In the genomic region with DNA sequence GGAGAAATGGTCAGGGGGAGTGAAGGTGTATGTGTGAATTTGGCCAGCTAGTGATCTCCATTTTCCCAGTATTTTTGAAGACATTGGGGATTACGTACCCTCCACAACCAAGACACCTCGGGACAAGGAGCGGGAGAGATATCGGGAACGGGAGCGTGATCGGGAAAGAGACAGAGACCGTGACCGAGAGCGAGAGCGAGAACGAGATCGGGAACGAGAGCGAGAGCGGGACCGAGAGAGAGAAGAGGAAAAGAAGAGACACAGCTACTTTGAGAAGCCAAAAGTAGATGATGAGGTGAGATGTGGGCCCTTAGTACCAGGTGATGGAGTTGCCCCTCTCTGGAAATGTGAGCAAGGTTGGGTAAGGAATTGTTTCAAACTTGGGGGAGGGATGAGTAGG, we compare ENCODE assay signal across 25 cellular contexts. TPM values are rescaled to one million over a fixed set of nuclear protein-coding genes. Genes with fewer than 3 reads are reported as not detected.
"Had no signal": no experiment of that assay in that cellular context is flagged by ENCODE, and none has a peak within 500 bp of the region (broad histone marks: within the 10 kb centered on the region; RNA-seq: fewer than 3 reads in every experiment).

No MANE protein-coding gene starts in this region.

- H3K27ac Mint-ChIP-seq: dendritic cell treated with granulocyte-macrophage colony-stimulating factor and Interleukin-4, amounts not matched to agents 40 ng/mL and 50 ng/mL, for 4 days; endodermal cell; mesothelial cell of epicardium; nephron progenitor cell; stimulated activated naive CD8-positive, alpha-beta T cell treated with anti-CD3 and anti-CD28 coated beads, Interleukin-15, amount 100 ng/mL, for 72 hours had no signal

- ATAC-seq: foreskin keratinocyte; gastroesophageal sphincter; heart left ventricle; left cardiac atrium; left lung; mucosa of descending colon; stimulated activated naive CD8-positive, alpha-beta T cell treated with anti-CD3 and anti-CD28 coated beads, Interleukin-15, amount 100 ng/mL, for 72 hours; upper lobe of right lung had no signal

- H3K4me1 Mint-ChIP-seq: endodermal cell; mesothelial cell of epicardium; stimulated activated naive CD8-positive, alpha-beta T cell treated with anti-CD3 and anti-CD28 coated beads, Interleukin-15, amount 100 ng/mL, for 72 hours had no signal

- DNase-seq: colonic mucosa; effector CD8-positive, alpha-beta T cell; endodermal cell; foreskin keratinocyte; heart left ventricle; left cardiac atrium; left lung; mesenchymal stem cell; mucosa of descending colon; naive B cell; nephron progenitor cell; nucleus accumbens; sigmoid colon; stimulated activated CD4-positive, alpha-beta T cell treated with anti-CD3 and anti-CD28 coated beads, Interleukin-2, amount 100 ng/mL, for 24 hours; stimulated activated CD4-positive, alpha-beta T cell treated with anti-CD3 and anti-CD28 coated beads, Interleukin-4, amount 100 ng/mL, for 24 hours; stimulated activated naive CD4-positive, alpha-beta T cell; stimulated activated naive CD8-positive, alpha-beta T cell treated with anti-CD3 and anti-CD28 coated beads, Interleukin-15, amount 100 ng/mL, for 72 hours; transverse colon; upper lobe of right lung; uterus had no signal

- H3K9me3 Mint-ChIP-seq: dendritic cell treated with granulocyte-macrophage colony-stimulating factor and Interleukin-4, amounts not matched to agents 40 ng/mL and 50 ng/mL, for 4 days; endodermal cell; mesothelial cell of epicardium; naive B cell; nephron progenitor cell; stimulated activated naive CD8-positive, alpha-beta T cell treated with anti-CD3 and anti-CD28 coated beads, Interleukin-15, amount 100 ng/mL, for 72 hours had no signal

- H3K4me3 Mint-ChIP-seq: dendritic cell treated with granulocyte-macrophage colony-stimulating factor and Interleukin-4, amounts not matched to agents 40 ng/mL and 50 ng/mL, for 4 days; endodermal cell; mesothelial cell of epicardium; naive B cell; nephron progenitor cell; stimulated activated naive CD8-positive, alpha-beta T cell treated with anti-CD3 and anti-CD28 coated beads, Interleukin-15, amount 100 ng/mL, for 72 hours had no signal

- H3K27me3 Mint-ChIP-seq: dendritic cell treated with granulocyte-macrophage colony-stimulating factor and Interleukin-4, amounts not matched to agents 40 ng/mL and 50 ng/mL, for 4 days; naive B cell; stimulated activated naive CD8-positive, alpha-beta T cell treated with anti-CD3 and anti-CD28 coated beads, Interleukin-15, amount 100 ng/mL, for 72 hours had no signal

RNA-seq across cellular contexts. Expression of gene DND1, which starts 14.5 kb away (rescaled TPM):
- total RNA-seq: epithelial cell of proximal tubule, skeletal muscle tissue had no signal
